Comparison of ENCODE assay signal across 1 cellular context in genomic region chr15:79956354-79956939, GRCh38.
TF ChIP-seq lines count a peak whose summit lies in the region.

No MANE protein-coding gene starts in this region.

TF ChIP-seq in WTC11, 78 proteins besides CTCF, POLR2A, EP300 and RAD21 (continued from another document):
- TF ChIP-seq PRDM15 (CRISPR knock-in tag; IDR thresholded peaks at IDR 0.05): no peak
- TF ChIP-seq NFYB (CRISPR knock-in tag; conservative IDR thresholded peaks at IDR 0.05; ENCODE audit: low read depth): no peak
- TF ChIP-seq GTF2I (CRISPR knock-in tag; conservative IDR thresholded peaks at IDR 0.05): no peak
